ENCODE assay signal across 20 cellular contexts in the genomic region with DNA sequence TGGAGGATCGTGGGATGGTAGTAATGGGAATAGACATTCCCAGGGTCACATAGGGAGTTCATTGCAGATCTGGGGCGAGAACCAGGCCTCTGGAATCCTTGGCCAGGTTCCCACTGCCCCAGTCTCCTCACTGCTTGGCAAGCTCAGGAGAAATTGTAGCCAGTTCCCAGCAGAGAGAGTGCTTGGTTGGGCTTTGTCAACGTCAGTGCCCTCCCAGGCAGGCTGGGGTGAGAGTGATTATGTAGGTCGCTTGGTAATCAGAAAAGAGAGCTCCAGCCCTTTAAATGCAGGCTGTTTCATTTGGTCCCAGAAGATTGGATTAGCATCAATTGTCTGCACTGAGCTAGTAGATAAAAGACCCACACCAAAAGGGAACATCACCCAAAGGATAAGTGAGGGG. TPM values are rescaled to one million over a fixed set of nuclear protein-coding genes. Genes with fewer than 3 reads are reported as not detected.
DNase-seq lines count a peak whose midpoint lies in the region; ATAC-seq, FAIRE-seq and TF ChIP-seq lines count a peak whose summit lies in the region.
"Had no signal": no experiment of that assay in that cellular context is flagged by ENCODE, and none has a peak within 500 bp of the region (broad histone marks: within the 10 kb centered on the region; RNA-seq: fewer than 3 reads in every experiment).

No MANE protein-coding gene starts in this region.

- no peaks in the 10 kb centered on the region for H3K9me3 Mint-ChIP-seq in GM23338
- H3K9me3 Mint-ChIP-seq in astrocyte (ENCODE audit: unreplicated experiment), result peaks cover 2% of the 10 kb centered on the region
- H3K9me3 Mint-ChIP-seq: stimulated activated naive CD8-positive, alpha-beta T cell treated with anti-CD3 and anti-CD28 coated beads, Interleukin-15, amount 100 ng/mL, for 72 hours had no signal

- H3K27ac Mint-ChIP-seq in GM23338, result no peak overlapping the region
- no peak overlapping the region for H3K27ac Mint-ChIP-seq in astrocyte (ENCODE audit: unreplicated experiment)
- H3K27ac Mint-ChIP-seq: stimulated activated naive CD8-positive, alpha-beta T cell treated with anti-CD3 and anti-CD28 coated beads, Interleukin-15, amount 100 ng/mL, for 72 hours had no signal

- H3K4me3 Mint-ChIP-seq in GM23338 (no peak overlapping the region), astrocyte (ENCODE audit: unreplicated experiment) (no peak overlapping the region)
- H3K4me3 Mint-ChIP-seq: stimulated activated naive CD8-positive, alpha-beta T cell treated with anti-CD3 and anti-CD28 coated beads, Interleukin-15, amount 100 ng/mL, for 72 hours had no signal

- H3K9ac ChIP-seq in astrocyte (ENCODE audit: low read length), result no peak overlapping the region

- in situ Hi-C loops in KBM-7 (cut with MboI; ENCODE audit: low pct_unique_long_range_greater_than_20kb, low sequenced_read_pairs), result no loop called here

- H3K4me1 ChIP-seq in GM23338 (ENCODE audit: insufficient read depth) (no peaks in the 10 kb centered on the region; the same call in 1 of the 2 replicates), astrocyte (ENCODE audit: insufficient read depth, low read length) (no peaks in the 10 kb centered on the region), mucosa of descending colon (ENCODE audit: low read depth) (no peaks in the 10 kb centered on the region)
- H3K4me1 ChIP-seq: breast epithelium had no signal

- no peaks in the 10 kb centered on the region for H3K27me3 ChIP-seq in GM23338 (ENCODE audit: insufficient read depth)
- no peaks in the 10 kb centered on the region for H3K27me3 ChIP-seq in astrocyte (ENCODE audit: insufficient read depth, low read length)
- H3K27me3 ChIP-seq: breast epithelium had no signal

- ATAC-seq in GM23338 (peak; percentile 57; the same call in 2 of the 3 replicates), left cardiac atrium (peak; percentile 85 to 93), omental fat pad (ENCODE audit: low FRiP score) (no peak), mucosa of descending colon (no peak)
- ATAC-seq: stimulated activated naive CD8-positive, alpha-beta T cell treated with anti-CD3 and anti-CD28 coated beads, Interleukin-15, amount 100 ng/mL, for 72 hours had no signal

- FAIRE-seq in astrocyte (lab: Jason Lieb, UNC), result no peak

- H3K9me2 ChIP-seq in GM23338 (ENCODE audit: insufficient read depth), result no peaks in the 10 kb centered on the region

- H3K27ac ChIP-seq in GM23338 (ENCODE audit: low read depth) (no peak overlapping the region), astrocyte (ENCODE audit: low read depth, low read length) (no peak overlapping the region)
- H3K27ac ChIP-seq: breast epithelium, RWPE1 had no signal

- no peak for TF ChIP-seq CTCF in GM23338 (conservative IDR thresholded peaks at IDR 0.05; ENCODE audit: low read depth in 2 of 2)
- TF ChIP-seq CTCF in astrocyte (IDR thresholded peaks at IDR 0.05; ENCODE audit: insufficient read depth, low read depth, low read length), result no peak
- TF ChIP-seq CTCF in omental fat pad (IDR thresholded peaks at IDR 0.05), result no peak
- no peak for TF ChIP-seq CTCF in mucosa of descending colon (IDR thresholded peaks at IDR 0.05)

- peak overlapping the region; percentile 69; the same call in 1 of the 2 replicates for H2AFZ ChIP-seq in GM23338
- H2AFZ ChIP-seq in astrocyte (ENCODE audit: low read depth, low read length), result no peak overlapping the region

- H3K27me3 Mint-ChIP-seq in GM23338 (ENCODE audit: insufficient read depth, low read depth, poor library complexity), result peaks cover 9% of the 10 kb centered on the region
- peaks cover 21% of the 10 kb centered on the region for H3K27me3 Mint-ChIP-seq in astrocyte (ENCODE audit: low read depth, unreplicated experiment)
- H3K27me3 Mint-ChIP-seq: stimulated activated naive CD8-positive, alpha-beta T cell treated with anti-CD3 and anti-CD28 coated beads, Interleukin-15, amount 100 ng/mL, for 72 hours had no signal

- DNase-seq in GM23338 (ENCODE audit: low spot score), result no peak
- DNase-seq in astrocyte (ENCODE audit: low read depth), result peak; percentile 5
- DNase-seq in left cardiac atrium, result peak; percentile 77
- peak; percentile 40 for DNase-seq in putamen (ENCODE audit: low spot score)
- DNase-seq in omental fat pad (ENCODE audit: low spot score), result no peak
- DNase-seq in NCI-H1048 (lab: John Stamatoyannopoulos, UW), result no peak
- no peak for DNase-seq in KBM-7
- DNase-seq in mucosa of descending colon, result no peak
- DNase-seq: activated effector memory CD4-positive, alpha-beta T cell treated with anti-CD3 and anti-CD28 coated beads, Interleukin-2, amount 50 U/mL, for 16 hours; effector CD8-positive, alpha-beta T cell; foreskin fibroblast; GF-D8; HCEC 1CT; mesenchymal stem cell; NCI-H2171; stimulated activated CD4-positive, alpha-beta T cell treated with anti-CD3 and anti-CD28 coated beads, Interleukin-12 subunit alpha, Interleukin-12 subunit beta, amount 100 ng/mL, for 4 hours; stimulated activated naive CD8-positive, alpha-beta T cell treated with anti-CD3 and anti-CD28 coated beads, Interleukin-15, amount 100 ng/mL, for 72 hours; T-helper 2 cell had no signal

- H3K36me3 ChIP-seq in GM23338 (ENCODE audit: insufficient read depth) (no peaks in the 10 kb centered on the region), astrocyte (ENCODE audit: insufficient read depth, low read length) (no peaks in the 10 kb centered on the region), mucosa of descending colon (ENCODE audit: low read depth) (no peaks in the 10 kb centered on the region)
- H3K36me3 ChIP-seq: breast epithelium had no signal

- no peaks in the 10 kb centered on the region for H4K20me1 ChIP-seq in GM23338 (replicated peaks; ENCODE audit: insufficient read depth)
- no peaks in the 10 kb centered on the region for H4K20me1 ChIP-seq in astrocyte (ENCODE audit: insufficient read depth, low read length)

- no peaks in the 10 kb centered on the region for H3K79me2 ChIP-seq in GM23338 (replicated peaks; ENCODE audit: insufficient read depth)
- no peaks in the 10 kb centered on the region for H3K79me2 ChIP-seq in astrocyte (ENCODE audit: insufficient read depth, low read length)

- H3K4me1 Mint-ChIP-seq in GM23338, result peaks cover 25% of the 10 kb centered on the region
- H3K4me1 Mint-ChIP-seq in astrocyte (ENCODE audit: low read depth, unreplicated experiment), result peaks cover 1% of the 10 kb centered on the region
- H3K4me1 Mint-ChIP-seq: stimulated activated naive CD8-positive, alpha-beta T cell treated with anti-CD3 and anti-CD28 coated beads, Interleukin-15, amount 100 ng/mL, for 72 hours had no signal

- no peaks in the 10 kb centered on the region for H3K36me3 Mint-ChIP-seq in GM23338 (ENCODE audit: low read depth)
- peaks cover 3% of the 10 kb centered on the region for H3K36me3 Mint-ChIP-seq in astrocyte (ENCODE audit: low read depth, unreplicated experiment)

- intact Hi-C loops in left cardiac atrium (cut with DNase I), result no loop called here
- intact Hi-C loops in mucosa of descending colon (cut with DNase I, micrococcal nuclease), result no loop called here

- H3F3A ChIP-seq in GM23338 (replicated peaks; ENCODE audit: low read depth), result no peaks in the 10 kb centered on the region

- no peaks in the 10 kb centered on the region for H3K9me3 ChIP-seq in astrocyte (ENCODE audit: insufficient read depth, low read depth, low read length)
- no peaks in the 10 kb centered on the region for H3K9me3 ChIP-seq in mucosa of descending colon
- H3K9me3 ChIP-seq: breast epithelium had no signal

- H3K4me2 ChIP-seq in GM23338, result no peak overlapping the region
- H3K4me2 ChIP-seq in astrocyte (ENCODE audit: low read length), result no peak overlapping the region

- H3K4me3 ChIP-seq in GM23338 (no peak overlapping the region), astrocyte (ENCODE audit: insufficient read depth, low read depth, low read length) (no peak overlapping the region), mucosa of descending colon (no peak overlapping the region)
- H3K4me3 ChIP-seq: breast epithelium had no signal

TF ChIP-seq in GM23338, 12 proteins besides CTCF, POLR2A, EP300 and RAD21 (continues in another document):
- TF ChIP-seq ZNF114 (CRISPR knock-in tag; IDR thresholded peaks at IDR 0.05), result no peak
- no peak for TF ChIP-seq NANOG (IDR thresholded peaks at IDR 0.05; ENCODE audit: borderline replicate concordance)
- TF ChIP-seq, protein P1, sequence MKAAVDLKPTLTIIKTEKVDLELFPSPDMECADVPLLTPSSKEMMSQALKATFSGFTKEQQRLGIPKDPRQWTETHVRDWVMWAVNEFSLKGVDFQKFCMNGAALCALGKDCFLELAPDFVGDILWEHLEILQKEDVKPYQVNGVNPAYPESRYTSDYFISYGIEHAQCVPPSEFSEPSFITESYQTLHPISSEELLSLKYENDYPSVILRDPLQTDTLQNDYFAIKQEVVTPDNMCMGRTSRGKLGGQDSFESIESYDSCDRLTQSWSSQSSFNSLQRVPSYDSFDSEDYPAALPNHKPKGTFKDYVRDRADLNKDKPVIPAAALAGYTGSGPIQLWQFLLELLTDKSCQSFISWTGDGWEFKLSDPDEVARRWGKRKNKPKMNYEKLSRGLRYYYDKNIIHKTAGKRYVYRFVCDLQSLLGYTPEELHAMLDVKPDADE (IDR thresholded peaks at IDR 0.05), result no peak

RNA-seq across cellular contexts. Expression of gene GALNT10, which starts 51.8 kb away (rescaled TPM):
- 9.4 and 12.9 TPM in 2 replicates for total RNA-seq in GM23338 (2014; rRNA removed; shearing (Covaris generic))
- 2.6 and 3.2 TPM in 2 replicates for polyA plus RNA-seq in GM23338 (2016; fragmentation: Nextera tagmentation; extraction: Ambion mirVana)
- total RNA-seq in astrocyte, result 96.1 and 118 TPM in 2 replicates
- total RNA-seq in left cardiac atrium, result 10 to 100 TPM; 19.0 to 19.1 TPM
- total RNA-seq in omental fat pad, result 10 to 100 TPM; 21.3 to 49.7 (median 27.2) TPM
- 10 to 100 TPM; 38.5 to 51.5 (median 41.4) TPM for total RNA-seq in mucosa of descending colon

Comparison
In these comparisons a context has a peak if more than half of its experiments do, and no peak if none do; other contexts are left out.
1. ATAC-seq: peak in GM23338 (single experiment) and left cardiac atrium (2 of 2); none in omental fat pad (single experiment) and mucosa of descending colon (single experiment).
2. DNase-seq: peak in astrocyte (single experiment), left cardiac atrium (single experiment) and putamen (single experiment); none in GM23338 (single experiment), omental fat pad (single experiment), NCI-H1048 (single experiment), KBM-7 (single experiment) and mucosa of descending colon (0 of 3).